Comparison of ENCODE assay signal across 20 cellular contexts in the genomic region with DNA sequence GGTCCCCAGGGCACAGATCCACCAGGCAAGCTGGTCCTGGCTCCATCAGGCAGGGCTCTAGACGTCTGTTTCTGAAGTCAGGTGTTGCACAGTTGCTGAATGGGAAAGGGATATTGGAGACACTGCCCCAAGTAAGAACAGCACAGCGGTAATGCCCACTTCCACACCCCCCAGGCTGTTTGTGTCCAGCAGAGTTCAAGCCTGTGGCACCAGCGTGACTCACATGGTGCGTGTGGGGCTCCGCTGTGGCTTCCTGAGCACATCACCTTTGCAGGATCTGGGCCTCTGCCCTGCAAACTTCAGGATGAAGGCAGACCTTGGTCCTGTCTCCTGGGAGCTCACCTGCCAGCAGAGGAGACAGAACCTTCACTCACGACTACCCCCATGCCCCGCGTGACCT.
DNase-seq lines count a peak whose midpoint lies in the region; ATAC-seq lines count a peak whose summit lies in the region.
"Had no signal": no experiment of that assay in that cellular context is flagged by ENCODE, and none has a peak within 500 bp of the region (broad histone marks: within the 10 kb centered on the region; RNA-seq: fewer than 3 reads in every experiment).

No MANE protein-coding gene starts in this region.

- H2BK12ac ChIP-seq in neuronal stem cell (ENCODE audit: low read length) = no peak overlapping the region

- H3K36me3 ChIP-seq in neuronal stem cell (replicated peaks in 1 of 2; ENCODE audit: control insufficient read depth in 2 of 2, insufficient read depth in 2 of 2, low read length in 2 of 2) = no peaks in the 10 kb centered on the region
- no peaks in the 10 kb centered on the region for H3K36me3 ChIP-seq in effector memory CD4-positive, alpha-beta T cell (ENCODE audit: control insufficient read depth, insufficient read depth, low read length)
- H3K36me3 ChIP-seq: BLaER1 treated with 17β-estradiol and CSF1 and Interleukin-3, amounts not matched to agents 10 nM and 100 nM had no signal

- H3K27ac ChIP-seq in neuronal stem cell (replicated peaks; ENCODE audit: low read length) = no peak overlapping the region
- H3K27ac ChIP-seq in effector memory CD4-positive, alpha-beta T cell (ENCODE audit: insufficient read depth, low read length, poor library complexity, severe bottlenecking) = no peak overlapping the region
- H3K27ac ChIP-seq: 22Rv1; A549; BLaER1 treated with 17β-estradiol and CSF1 and Interleukin-3, amounts not matched to agents 10 nM and 100 nM; C4-2B had no signal

- H4K8ac ChIP-seq in neuronal stem cell (ENCODE audit: low read depth, low read length) = no peak overlapping the region

- peak overlapping the region; percentile 37 for H3K23ac ChIP-seq in neuronal stem cell (ENCODE audit: low read depth, low read length, poor library complexity)

- H3K14ac ChIP-seq in neuronal stem cell (ENCODE audit: low read length) = peak overlapping the region; percentile 17

- H4K91ac ChIP-seq in neuronal stem cell (ENCODE audit: low read depth, low read length, poor library complexity) = no peak overlapping the region

- peak overlapping the region; percentile 27 for H2AK5ac ChIP-seq in neuronal stem cell (ENCODE audit: low read depth, low read length)

- H3K79me1 ChIP-seq in neuronal stem cell (ENCODE audit: low read depth, low read length) = no peaks in the 10 kb centered on the region

- no peak overlapping the region for H3K18ac ChIP-seq in neuronal stem cell (ENCODE audit: low read length)

- H2BK5ac ChIP-seq in neuronal stem cell (ENCODE audit: low read length) = no peak overlapping the region

- H2AFZ ChIP-seq in neuronal stem cell (ENCODE audit: low read length) = no peak overlapping the region

- H3K4me1 ChIP-seq in neuronal stem cell (ENCODE audit: control insufficient read depth in 2 of 2, insufficient read depth in 1 of 2, low read depth in 1 of 2, low read length in 2 of 2) = peaks cover 0 to 13% of the 10 kb centered on the region in 2 donors
- no peaks in the 10 kb centered on the region for H3K4me1 ChIP-seq in effector memory CD4-positive, alpha-beta T cell (ENCODE audit: control insufficient read depth, insufficient read depth, low read length, poor library complexity, severe bottlenecking)

- H3K9me3 ChIP-seq in neuronal stem cell (replicated peaks in 1 of 2; ENCODE audit: control insufficient read depth in 2 of 2, insufficient read depth in 1 of 2, low read depth in 1 of 2, low read length in 2 of 2) = peaks cover 0 to 2% of the 10 kb centered on the region in 2 donors
- no peaks in the 10 kb centered on the region for H3K9me3 ChIP-seq in effector memory CD4-positive, alpha-beta T cell (ENCODE audit: control insufficient read depth, low read length)
- H3K9me3 ChIP-seq: A549; BLaER1 treated with 17β-estradiol and CSF1 and Interleukin-3, amounts not matched to agents 10 nM and 100 nM; Caco-2 had no signal

- WGBS in neuronal stem cell (ENCODE audit: extremely low coverage in 2 of 2, insufficient read length in 2 of 2, insufficient replicate concordance in 1 of 2), 2 donors = no CpG with 5 or more reads among the region's 8 CpGs

- H3K4ac ChIP-seq in neuronal stem cell (ENCODE audit: low read length) = no peak overlapping the region

- peak overlapping the region; percentile 30 for H3K9ac ChIP-seq in neuronal stem cell (ENCODE audit: low read depth, low read length, poor library complexity)
- H3K9ac ChIP-seq: BLaER1 treated with 17β-estradiol and CSF1 and Interleukin-3, amounts not matched to agents 10 nM and 100 nM had no signal

- DNase-seq in ELR (ENCODE audit: low read depth) = peak; percentile 22
- DNase-seq in M059J (ENCODE audit: low read depth) = peak; percentile 72
- DNase-seq in RPMI7951 (ENCODE audit: low read depth) = peak; percentile 51
- no peak for DNase-seq in neuronal stem cell (ENCODE audit: low spot score)
- DNase-seq in HUDEP-2 (lab: John Stamatoyannopoulos, UW; ENCODE audit: unreplicated experiment in 76 of 76) = no peak
- DNase-seq in effector memory CD4-positive, alpha-beta T cell = no peak
- no peak for DNase-seq in pons (ENCODE audit: low spot score)
- DNase-seq: AML-193; Caco-2; Calu3; CD4-positive, alpha-beta T cell; CD8-positive, alpha-beta T cell; DMS79 treated with DMSO at 0.1 percent for 48 hours; GDM1 had no signal

- peak overlapping the region; percentile 34 for H2BK15ac ChIP-seq in neuronal stem cell (ENCODE audit: low read length)

- H3K4me3 ChIP-seq in neuronal stem cell (ENCODE audit: low read length in 2 of 2) = no peak overlapping the region
- no peak overlapping the region for H3K4me3 ChIP-seq in effector memory CD4-positive, alpha-beta T cell (ENCODE audit: insufficient read depth, low read depth, low read length, poor library complexity, severe bottlenecking)
- H3K4me3 ChIP-seq: A549; BLaER1 treated with 17β-estradiol and CSF1 and Interleukin-3, amounts not matched to agents 10 nM and 100 nM; GM12878 had no signal

- peaks cover 0 to 32% (median 4%) of the 10 kb centered on the region in 3 experiments for H3K27me3 ChIP-seq in neuronal stem cell (ENCODE audit: control insufficient read depth in 3 of 3, insufficient read depth in 3 of 3, low read depth in 1 of 3, low read length in 3 of 3)
- peaks cover 2% of the 10 kb centered on the region for H3K27me3 ChIP-seq in effector memory CD4-positive, alpha-beta T cell (replicated peaks; ENCODE audit: control insufficient read depth, insufficient read depth, low read length, poor library complexity, severe bottlenecking)

- H3K4me2 ChIP-seq in neuronal stem cell (ENCODE audit: insufficient read depth, low read length, poor library complexity, severe bottlenecking) = no peak overlapping the region
- H3K4me2 ChIP-seq: A549; BLaER1 treated with 17β-estradiol and CSF1 and Interleukin-3, amounts not matched to agents 10 nM and 100 nM had no signal

- ATAC-seq in HG02852 (IDR thresholded peaks at IDR 0.05; ENCODE audit: unreplicated experiment) = no peak
- ATAC-seq: A549; CD8-positive, alpha-beta T cell; GM12878 had no signal

- no peak overlapping the region for H2BK120ac ChIP-seq in neuronal stem cell (ENCODE audit: low read depth, low read length)

Comparison
In these comparisons a context has a peak if more than half of its experiments do, and no peak if none do; other contexts are left out.
1. DNase-seq: peak in ELR (single experiment), M059J (single experiment) and RPMI7951 (single experiment); none in neuronal stem cell (single experiment), HUDEP-2 (0 of 76), effector memory CD4-positive, alpha-beta T cell (0 of 3) and pons (single experiment).